ENCODE assay signal across 6 cellular contexts in the genomic region with DNA sequence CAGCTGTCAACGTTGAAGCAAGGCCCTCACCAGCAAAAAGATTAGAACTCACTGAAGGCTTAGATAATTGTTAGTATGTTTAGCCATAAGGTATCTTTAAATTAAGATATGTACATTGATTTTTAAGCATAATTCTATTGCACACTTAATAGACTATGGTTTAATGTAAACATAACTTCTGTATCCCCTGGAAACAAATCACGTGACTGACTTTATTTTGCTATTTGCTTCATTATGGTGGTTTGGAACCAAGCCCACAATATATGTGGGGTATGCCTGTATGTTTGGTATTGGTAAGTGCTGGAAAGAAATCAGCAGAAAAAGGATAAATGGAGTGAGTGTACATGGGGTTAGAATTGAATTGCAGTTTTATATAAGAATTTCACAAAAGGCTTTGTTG.
"Had no signal": no experiment of that assay in that cellular context is flagged by ENCODE, and none has a peak within 500 bp of the region (broad histone marks: within the 10 kb centered on the region; RNA-seq: fewer than 3 reads in every experiment).

No MANE protein-coding gene starts in this region.

- H3K9ac ChIP-seq: KMS-11 had no signal

- DNase-seq: IMR-90, KBM-7, KG1 had no signal

- H3K27ac ChIP-seq: HL-60, KMS-11 had no signal

- H3K4me2 ChIP-seq: KMS-11 had no signal

- FAIRE-seq: HTR-8/SVneo had no signal
